22 cellular contexts compared by ENCODE assay signal in the genomic region with DNA sequence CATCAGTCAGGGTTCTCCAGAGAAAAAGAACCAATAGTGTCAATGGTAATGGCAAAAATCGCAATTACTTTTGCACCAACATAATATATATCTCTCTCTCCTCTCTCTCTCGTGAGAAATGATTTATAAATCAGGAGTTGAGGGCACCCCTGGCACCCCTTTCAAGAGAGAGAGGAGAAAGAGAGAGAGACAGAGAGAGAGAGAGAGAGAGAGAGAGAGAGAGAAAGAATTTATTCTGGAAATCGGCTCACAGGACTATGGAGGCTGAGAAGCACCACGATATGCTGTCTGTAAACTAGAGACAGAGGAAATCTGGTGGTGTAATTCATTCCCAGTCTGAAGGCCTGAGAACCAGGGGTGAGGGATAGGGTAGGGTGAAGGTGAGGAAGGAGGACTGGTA.
A peak's percentile ranks its signal among the peaks of the same experiment; 100 is the strongest.
DNase-seq lines count a peak whose midpoint lies in the region; ATAC-seq, FAIRE-seq and TF ChIP-seq lines count a peak whose summit lies in the region.
"Had no signal": no experiment of that assay in that cellular context is flagged by ENCODE, and none has a peak within 500 bp of the region (broad histone marks: within the 10 kb centered on the region; RNA-seq: fewer than 3 reads in every experiment).

No MANE protein-coding gene starts in this region.

- intact Hi-C loops in HepG2 (cut with micrococcal nuclease; ENCODE audit: unreplicated experiment) (no loop called here), right lobe of liver (cut with DNase I) (no loop called here)

- dilution Hi-C loops in keratinocyte (cut with MboI; ENCODE audit: extremely low pct_ligation_motif_present, low sequenced_read_pairs) = no loop called here

- H4K20me1 ChIP-seq in HepG2 (ENCODE audit: insufficient read depth, low read length) (no peaks in the 10 kb centered on the region), keratinocyte (ENCODE audit: control insufficient read depth, extremely low read depth, insufficient read depth, low read length) (no peaks in the 10 kb centered on the region)
- H4K20me1 ChIP-seq: BLaER1 treated with 17β-estradiol and CSF1 and Interleukin-3, amounts not matched to agents 10 nM and 100 nM had no signal

- H3K4me3 ChIP-seq in HepG2 (replicated peaks in 1 of 3; ENCODE audit: insufficient read depth in 1 of 3, low read depth in 2 of 3, low read length in 3 of 3) (no peak overlapping the region), right lobe of liver (no peak overlapping the region), keratinocyte (ENCODE audit: control insufficient read depth in 2 of 3, extremely low read depth in 1 of 3, insufficient read depth in 2 of 3, low read depth in 1 of 3, low read length in 3 of 3) (no peak overlapping the region)
- H3K4me3 ChIP-seq: A549; BLaER1 treated with 17β-estradiol and CSF1 and Interleukin-3, amounts not matched to agents 10 nM and 100 nM had no signal

- no peak overlapping the region for H3K27ac Mint-ChIP-seq in stimulated activated memory B cell treated with anti-CD40 and anti-IgM and Interleukin-4, amounts not matched to agents 10 μg/mL and 1 μg/mL and 100 μg/mL, for 72 hours
- H3K27ac Mint-ChIP-seq: B cell; CD4-positive, alpha-beta T cell; CD8-positive, alpha-beta T cell had no signal

- no peaks in the 10 kb centered on the region for H3K36me3 ChIP-seq in HepG2 (replicated peaks in 1 of 2; ENCODE audit: control insufficient read depth in 1 of 2, insufficient read depth in 2 of 2, low read length in 2 of 2)
- H3K36me3 ChIP-seq in right lobe of liver = no peaks in the 10 kb centered on the region
- H3K36me3 ChIP-seq in keratinocyte (ENCODE audit: control insufficient read depth in 2 of 2, extremely low read depth in 1 of 2, insufficient read depth in 2 of 2, low read length in 2 of 2) = no peaks in the 10 kb centered on the region
- H3K36me3 ChIP-seq: BLaER1 treated with 17β-estradiol and CSF1 and Interleukin-3, amounts not matched to agents 10 nM and 100 nM had no signal

- H3K4me3 Mint-ChIP-seq in stimulated activated memory B cell treated with anti-CD40 and anti-IgM and Interleukin-4, amounts not matched to agents 10 μg/mL and 1 μg/mL and 100 μg/mL, for 72 hours = no peak overlapping the region
- H3K4me3 Mint-ChIP-seq: B cell; CD4-positive, alpha-beta T cell; CD8-positive, alpha-beta T cell had no signal

- H2AFZ ChIP-seq in HepG2 (ENCODE audit: low read length) (no peak overlapping the region), keratinocyte (ENCODE audit: control insufficient read depth, low read length) (peak overlapping the region; percentile 20)

- H3K4me1 ChIP-seq in HepG2 (ENCODE audit: insufficient read depth, low read length) (no peaks in the 10 kb centered on the region), right lobe of liver (no peaks in the 10 kb centered on the region), keratinocyte (ENCODE audit: control insufficient read depth, extremely low read depth, insufficient read depth, low read length) (peaks cover 15% of the 10 kb centered on the region)
- H3K4me1 ChIP-seq: A549; BLaER1 treated with 17β-estradiol and CSF1 and Interleukin-3, amounts not matched to agents 10 nM and 100 nM; Caco-2 had no signal

- in situ Hi-C loops in HepG2 (cut with HindIII; ENCODE audit: extremely low pct_ligation_motif_present, low pct_unique_long_range_greater_than_20kb) = no loop called here

- H3K36me3 Mint-ChIP-seq in stimulated activated memory B cell treated with anti-CD40 and anti-IgM and Interleukin-4, amounts not matched to agents 10 μg/mL and 1 μg/mL and 100 μg/mL, for 72 hours = no peaks in the 10 kb centered on the region
- H3K36me3 Mint-ChIP-seq: CD8-positive, alpha-beta T cell had no signal

- H3K79me2 ChIP-seq in HepG2 (ENCODE audit: insufficient read depth, low read length) = no peaks in the 10 kb centered on the region
- no peaks in the 10 kb centered on the region for H3K79me2 ChIP-seq in keratinocyte (ENCODE audit: control insufficient read depth, insufficient read depth, low read length)

- TF ChIP-seq EP300 in HepG2 (IDR thresholded peaks at IDR 0.05; ENCODE audit: low read depth in 2 of 2, low read length in 2 of 2) (no peak), HepG2 (CRISPR knock-in tag; IDR thresholded peaks at IDR 0.05; ENCODE audit: borderline replicate concordance) (no peak)

- H3K27ac ChIP-seq in HepG2 (ENCODE audit: extremely low read length, insufficient read depth, low read length) = no peak overlapping the region
- H3K27ac ChIP-seq in right lobe of liver = no peak overlapping the region
- no peak overlapping the region for H3K27ac ChIP-seq in keratinocyte (ENCODE audit: control insufficient read depth, insufficient read depth, low read length)
- H3K27ac ChIP-seq: 22Rv1; A549; BLaER1 treated with 17β-estradiol and CSF1 and Interleukin-3, amounts not matched to agents 10 nM and 100 nM; C4-2B had no signal

- TF ChIP-seq POLR2A in HepG2 (IDR thresholded peaks at IDR 0.05; ENCODE audit: insufficient read depth in 1 of 2, low read depth in 2 of 2, low read length in 2 of 2) (no peak), right lobe of liver (IDR thresholded peaks at IDR 0.05) (no peak)

- 0% methylated on average over 4 of the region's 4 CpGs for WGBS in HepG2 (ENCODE audit: low lambda C conversion rate)
- WGBS in right lobe of liver (ENCODE audit: insufficient coverage, low coverage, low lambda C conversion rate, missing lambda C conversion rate) = 52% methylated on average over 4 of the region's 4 CpGs

- H3K9me3 Mint-ChIP-seq in stimulated activated memory B cell treated with anti-CD40 and anti-IgM and Interleukin-4, amounts not matched to agents 10 μg/mL and 1 μg/mL and 100 μg/mL, for 72 hours = no peaks in the 10 kb centered on the region
- H3K9me3 Mint-ChIP-seq: CD4-positive, alpha-beta T cell; CD8-positive, alpha-beta T cell had no signal

- no peak for TF ChIP-seq CTCF in HepG2 (CRISPR knock-in tag; IDR thresholded peaks at IDR 0.05)
- TF ChIP-seq CTCF in right lobe of liver (IDR thresholded peaks at IDR 0.05) = no peak
- TF ChIP-seq CTCF in keratinocyte (optimal IDR thresholded peaks at IDR 0.05 in 1 of 3, IDR thresholded peaks at IDR 0.05 in 1 of 3, conservative IDR thresholded peaks at IDR 0.05 in 1 of 3; ENCODE audit: extremely low read depth in 1 of 3, insufficient read depth in 2 of 3, low read length in 3 of 3) = no peak

- H3K9ac ChIP-seq in HepG2 (ENCODE audit: insufficient read depth, low read depth, low read length) = no peak overlapping the region
- no peak overlapping the region for H3K9ac ChIP-seq in keratinocyte (ENCODE audit: control insufficient read depth, extremely low read depth, insufficient read depth, low read length)
- H3K9ac ChIP-seq: BLaER1 treated with 17β-estradiol and CSF1 and Interleukin-3, amounts not matched to agents 10 nM and 100 nM had no signal

- CTCF ChIA-PET in HepG2 (lab: Yijun Ruan, JAX; ENCODE audit: low intra/inter-chr PET ratio, low total read pairs) = no interaction called here

- no peaks in the 10 kb centered on the region for H3K9me3 ChIP-seq in HepG2 (ENCODE audit: low read length)
- H3K9me3 ChIP-seq in right lobe of liver = no peaks in the 10 kb centered on the region
- H3K9me3 ChIP-seq in keratinocyte (ENCODE audit: control insufficient read depth, low read depth, low read length) = no peaks in the 10 kb centered on the region
- H3K9me3 ChIP-seq: A549; BLaER1 treated with 17β-estradiol and CSF1 and Interleukin-3, amounts not matched to agents 10 nM and 100 nM; Caco-2 had no signal

- H3K4me1 Mint-ChIP-seq in stimulated activated memory B cell treated with anti-CD40 and anti-IgM and Interleukin-4, amounts not matched to agents 10 μg/mL and 1 μg/mL and 100 μg/mL, for 72 hours = no peaks in the 10 kb centered on the region
- H3K4me1 Mint-ChIP-seq: B cell had no signal

- FAIRE-seq in HepG2 (lab: Jason Lieb, UNC) = no peak
- no peak for FAIRE-seq in keratinocyte (lab: Jason Lieb, UNC)
- FAIRE-seq: A549, D721Med, G401.6, GM12891, GM19239 had no signal

- H3K4me2 ChIP-seq in HepG2 (ENCODE audit: low read depth, low read length) = no peak overlapping the region
- no peak overlapping the region for H3K4me2 ChIP-seq in keratinocyte (ENCODE audit: control insufficient read depth, extremely low read depth, insufficient read depth, low read depth, low read length)
- H3K4me2 ChIP-seq: A549; BLaER1 treated with 17β-estradiol and CSF1 and Interleukin-3, amounts not matched to agents 10 nM and 100 nM had no signal

- H3K27me3 Mint-ChIP-seq in stimulated activated memory B cell treated with anti-CD40 and anti-IgM and Interleukin-4, amounts not matched to agents 10 μg/mL and 1 μg/mL and 100 μg/mL, for 72 hours = no peaks in the 10 kb centered on the region

- no peaks in the 10 kb centered on the region for H3K9me1 ChIP-seq in keratinocyte (ENCODE audit: control insufficient read depth, extremely low read depth, insufficient read depth, low read length)

- ATAC-seq in HepG2 (no peak), right lobe of liver (no peak)
- ATAC-seq in stimulated activated memory B cell treated with anti-CD40 and anti-IgM and Interleukin-4, amounts not matched to agents 10 μg/mL and 1 μg/mL and 100 μg/mL, for 72 hours = peak; percentile 26
- ATAC-seq: A549; CD8-positive, alpha-beta T cell had no signal

- no TSS peak for BruUV-seq in HepG2 (replicated peaks; lab: Mats Ljungman, UMichigan)

- DNase-seq in HepG2 (ENCODE audit: low spot score) = no peak
- DNase-seq in right lobe of liver = no peak
- no peak for DNase-seq in keratinocyte (ENCODE audit: low read depth, low spot score)
- no peak for DNase-seq in NCI-H524 (lab: John Stamatoyannopoulos, UW)
- DNase-seq in activated CD4-positive, alpha-beta T cell treated with anti-CD3 and anti-CD28 coated beads for 48 hours = no peak
- DNase-seq: AML-193; Caco-2; Calu3; CD4-positive, alpha-beta T cell; CD8-positive, alpha-beta T cell; DMS79 treated with DMSO at 0.1 percent for 48 hours; GF-D8 had no signal

- POLR2A ChIA-PET in HepG2 (lab: Yijun Ruan, JAX) = no interaction called here

- H3K27me3 ChIP-seq in HepG2 (ENCODE audit: control insufficient read depth in 1 of 2, insufficient read depth in 2 of 2, low read length in 2 of 2) = no peaks in the 10 kb centered on the region
- H3K27me3 ChIP-seq in right lobe of liver = no peaks in the 10 kb centered on the region
- H3K27me3 ChIP-seq in keratinocyte (ENCODE audit: control insufficient read depth, extremely low read depth, insufficient read depth, low read length) = no peaks in the 10 kb centered on the region
- H3K27me3 ChIP-seq: BLaER1 treated with 17β-estradiol and CSF1 and Interleukin-3, amounts not matched to agents 10 nM and 100 nM had no signal

- no peak for TF ChIP-seq RAD21 in HepG2 (CRISPR knock-in tag; IDR thresholded peaks at IDR 0.05)

TF ChIP-seq in HepG2, 621 proteins besides CTCF, POLR2A, EP300 and RAD21 (continues in another document):
- TF ChIP-seq RXRB (CRISPR knock-in tag; IDR thresholded peaks at IDR 0.05; ENCODE audit: borderline replicate concordance) (no peak), TP53 (CRISPR knock-in tag; conservative IDR thresholded peaks at IDR 0.05) (no peak)
